ENCODE assay signal across 8 cellular contexts in genomic region chr1:117093091-117093534, GRCh38. TPM values are rescaled to one million over a fixed set of nuclear protein-coding genes. Genes with fewer than 3 reads are reported as not detected.
DNase-seq lines count a peak whose midpoint lies in the region; ATAC-seq, FAIRE-seq and TF ChIP-seq lines count a peak whose summit lies in the region.

No MANE protein-coding gene starts in this region.

- H2AFZ ChIP-seq in fibroblast of lung (ENCODE audit: low read length), result no peak overlapping the region

- WGBS in pancreas, 2 donors, result 88 to 89% methylated on average over 7 of the region's 7 CpGs
- 84 to 85% methylated on average over 7 of the region's 7 CpGs for WGBS in testis, 2 donors

- H3K27me3 ChIP-seq in fibroblast of lung (ENCODE audit: control insufficient read depth, insufficient read depth, low read length) (no peaks in the 10 kb centered on the region), pancreas (no peaks in the 10 kb centered on the region), testis (no peaks in the 10 kb centered on the region)

- no peak for TF ChIP-seq POLR2A in testis (IDR thresholded peaks at IDR 0.05)

- H3K4me3 ChIP-seq in fibroblast of lung (replicated peaks in 1 of 4; ENCODE audit: control extremely low read depth in 1 of 4, insufficient read depth in 1 of 4, low read depth in 3 of 4, low read length in 4 of 4) (peak overlapping the region in 1 of 4 experiments; percentile 1), pancreas (no peak overlapping the region), testis (no peak overlapping the region)

- no peaks in the 10 kb centered on the region for H4K20me1 ChIP-seq in fibroblast of lung (ENCODE audit: control insufficient read depth, extremely low read depth, insufficient read depth, low read length)

- peaks cover 3% of the 10 kb centered on the region for H3K36me3 ChIP-seq in fibroblast of lung (ENCODE audit: control insufficient read depth, insufficient read depth, low read length)
- no peaks in the 10 kb centered on the region for H3K36me3 ChIP-seq in pancreas
- no peaks in the 10 kb centered on the region for H3K36me3 ChIP-seq in testis (ENCODE audit: low read depth, missing control alignments)

- intact Hi-C loops in pancreas (cut with DNase I) (no loop called here), testis (cut with DNase I; ENCODE audit: low total_unique reads) (no loop called here)

- H3K9ac ChIP-seq in fibroblast of lung (ENCODE audit: insufficient read depth, low read length), result no peak overlapping the region

- peak; percentile 16 for DNase-seq in DMS79 (lab: John Stamatoyannopoulos, UW)
- DNase-seq in RCC 7860 (ENCODE audit: low spot score), result peak; percentile 9
- DNase-seq in fibroblast of lung (ENCODE audit: low read depth in 2 of 2), result peak; percentile 98 to 100
- no peak for DNase-seq in pancreas
- DNase-seq in NOMO-1 treated with DMSO at 0.1 percent for 48 hours (lab: John Stamatoyannopoulos, UW; ENCODE audit: unreplicated experiment), result no peak
- no peak for DNase-seq in testis

- H3K79me2 ChIP-seq in fibroblast of lung (ENCODE audit: control insufficient read depth, insufficient read depth, low read length), result no peaks in the 10 kb centered on the region

- peak overlapping the region; percentile 49 for H3K4me2 ChIP-seq in fibroblast of lung (ENCODE audit: extremely low read depth, insufficient read depth, low read length)

- H3K9me3 ChIP-seq in fibroblast of lung (ENCODE audit: control insufficient read depth, insufficient read depth, low read depth, low read length) (no peaks in the 10 kb centered on the region), pancreas (no peaks in the 10 kb centered on the region), testis (no peaks in the 10 kb centered on the region)

- TF ChIP-seq CTCF in fibroblast of lung (conservative IDR thresholded peaks at IDR 0.05 in 1 of 2, IDR thresholded peaks at IDR 0.05 in 1 of 2; ENCODE audit: low read depth in 1 of 2, low read length in 2 of 2) (no peak), pancreas (IDR thresholded peaks at IDR 0.05) (no peak), testis (IDR thresholded peaks at IDR 0.05) (no peak)

- ATAC-seq in pancreas, result peak in 3 of 4 donors; percentile 43 to 62 (median 49)
- no peak for ATAC-seq in GM21529 (IDR thresholded peaks at IDR 0.05; ENCODE audit: unreplicated experiment)
- ATAC-seq in GM18861 (IDR thresholded peaks at IDR 0.05; ENCODE audit: unreplicated experiment), result no peak

- FAIRE-seq in RCC 7860 (lab: Jason Lieb, UNC), result no peak
- no peak for FAIRE-seq in pancreas (lab: Jason Lieb, UNC)

- H3K27ac ChIP-seq in fibroblast of lung (ENCODE audit: insufficient read depth, low read length) (peak overlapping the region; percentile 71), pancreas (no peak overlapping the region), testis (no peak overlapping the region)

- H3K4me1 ChIP-seq in fibroblast of lung (ENCODE audit: control insufficient read depth, extremely low read depth, insufficient read depth, low read length), result peaks cover 31% of the 10 kb centered on the region
- H3K4me1 ChIP-seq in pancreas, result peaks cover 0 to 14% (median 7%) of the 10 kb centered on the region in 3 donors
- no peaks in the 10 kb centered on the region for H3K4me1 ChIP-seq in testis

RNA-seq across cellular contexts. Expression of gene TRIM45, which starts 28.4 kb away (rescaled TPM):
- total RNA-seq in fibroblast of lung (4.6 and 8.4 TPM in 2 replicates), pancreas (1 to 10 TPM; 2.4 to 6.8 (median 4.9) TPM), testis (10 to 100 TPM; 19.4 to 21.6 TPM)
- polyA plus RNA-seq in fibroblast of lung (2.9 and 4.0 TPM in 2 replicates), pancreas (10 to 100 TPM; 18.2 to 30.1 TPM), testis (ENCODE audit: insufficient read depth, low read depth, low replicate concordance) (12.3 TPM)
- polyA plus RNA-seq in fibroblast of lung (2012), result 2.2 and 2.7 TPM in 2 replicates
- 0.93 and 1.9 TPM in 2 replicates for polyA minus RNA-seq in fibroblast of lung (ENCODE audit: low replicate concordance)

RNA-seq across cellular contexts. Expression of gene TTF2, which starts 33.0 kb away (rescaled TPM):
- 7.7 and 13.2 TPM in 2 replicates for total RNA-seq in fibroblast of lung
- polyA plus RNA-seq in fibroblast of lung, result 10.0 and 14.9 TPM in 2 replicates
- polyA plus RNA-seq in fibroblast of lung (2012), result 7.6 and 12.7 TPM in 2 replicates
- polyA minus RNA-seq in fibroblast of lung (ENCODE audit: low replicate concordance), result 3.5 and 22.7 TPM in 2 replicates
- 10 to 100 TPM in 1 of 6 donors, 1 to 10 TPM in 5; 3.5 to 16.5 (median 5.5) TPM for total RNA-seq in pancreas
- polyA plus RNA-seq in pancreas, result 1 to 10 TPM; 2.0 to 3.1 TPM
- total RNA-seq in testis, result 10 to 100 TPM; 20.8 to 26.5 TPM
- 20.2 TPM for polyA plus RNA-seq in testis (ENCODE audit: insufficient read depth, low read depth, low replicate concordance)

Comparison
In these comparisons a context has a peak if more than half of its experiments do, and no peak if none do; other contexts are left out.
1. DNase-seq: peak in DMS79 (single experiment), RCC 7860 (single experiment) and fibroblast of lung (2 of 2); none in pancreas (0 of 6), NOMO-1 treated with DMSO at 0.1 percent for 48 hours (single experiment) and testis (single experiment).
2. ATAC-seq: peak in pancreas (3 of 4); none in GM21529 (single experiment) and GM18861 (single experiment).